In genomic region chr16:4344659-4345438, GRCh38 we compare ENCODE assay signal across 8 cellular contexts. TPM values are rescaled to one million over a fixed set of nuclear protein-coding genes. Genes with fewer than 3 reads are reported as not detected.
DNase-seq lines count a peak whose midpoint lies in the region; ATAC-seq and TF ChIP-seq lines count a peak whose summit lies in the region.
"Had no signal": no experiment of that assay in that cellular context is flagged by ENCODE, and none has a peak within 500 bp of the region (broad histone marks: within the 10 kb centered on the region; RNA-seq: fewer than 3 reads in every experiment).

No MANE protein-coding gene starts in this region.

- no TSS peak for BruUV-seq in Panc1 (replicated peaks; lab: Mats Ljungman, UMichigan)

- H3K4me3 ChIP-seq in Panc1 (ENCODE audit: low read depth in 2 of 2, low read length in 2 of 2) (peak overlapping the region in 1 of 2 experiments; percentile 37; a peak in 1 of 4 replicates), gastroesophageal sphincter (no peak overlapping the region), stomach (peak overlapping the region in 1 of 4 donors; percentile 11)
- H3K4me3 ChIP-seq: right atrium auricular region had no signal

- H3K27me3 ChIP-seq in Panc1 (ENCODE audit: control insufficient read depth, insufficient read depth, low read length) (no peaks in the 10 kb centered on the region), gastroesophageal sphincter (no peaks in the 10 kb centered on the region), stomach (no peaks in the 10 kb centered on the region)
- H3K27me3 ChIP-seq: right atrium auricular region had no signal

- in situ Hi-C loops in Panc1 (cut with HindIII; ENCODE audit: low pct_unique_long_range_greater_than_20kb, low sequenced_read_pairs) = no loop called here

- TF ChIP-seq CTCF in Panc1 (IDR thresholded peaks at IDR 0.05) (no peak), gastroesophageal sphincter (IDR thresholded peaks at IDR 0.05) (no peak), stomach (IDR thresholded peaks at IDR 0.05) (no peak)

- intact Hi-C loops in Panc1 (cut with micrococcal nuclease; ENCODE audit: unreplicated experiment) (no loop called here), stomach (cut with DNase I; ENCODE audit: low total_unique reads) (no loop called here)

- TF ChIP-seq EP300 in gastroesophageal sphincter (IDR thresholded peaks at IDR 0.05) (no peak), stomach (IDR thresholded peaks at IDR 0.05) (no peak)

- H3K36me3 ChIP-seq in Panc1 (ENCODE audit: control insufficient read depth, insufficient read depth, low read length) = no peaks in the 10 kb centered on the region
- H3K36me3 ChIP-seq in gastroesophageal sphincter = peaks cover 0 to 21% of the 10 kb centered on the region in 2 donors
- H3K36me3 ChIP-seq in stomach = peaks cover 3 to 25% (median 13%) of the 10 kb centered on the region in 4 donors
- H3K36me3 ChIP-seq: right atrium auricular region had no signal

- POLR2A ChIA-PET in Panc1 (lab: Charles Lee) = interaction anchor here (1.4 kb wide), 1 partner anchor 73 kb away, joined by 3 read pairs; no protein-coding TSS in a partner anchor

- no peak for TF ChIP-seq POLR2A in gastroesophageal sphincter (IDR thresholded peaks at IDR 0.05)
- TF ChIP-seq POLR2A in stomach (IDR thresholded peaks at IDR 0.05) = no peak

- H3K27ac ChIP-seq in Panc1 (ENCODE audit: low read length) (peak overlapping the region; percentile 40; the same call in 1 of the 2 replicates), gastroesophageal sphincter (peak overlapping the region in 3 of 4 donors; percentile 7 to 43 (median 35)), stomach (peak overlapping the region; percentile 5 to 72 (median 49))
- H3K27ac ChIP-seq: right atrium auricular region had no signal

- CTCF ChIA-PET in Panc1 (lab: Charles Lee) = no interaction called here

- DNase-seq in NCI-H1092 (lab: John Stamatoyannopoulos, UW) (peak; percentile 66), Panc1 (ENCODE audit: low read depth, low spot score) (no peak), stomach (peak; percentile 59), mucosa of gallbladder (ENCODE audit: low spot score) (no peak), NCI-H82 (lab: John Stamatoyannopoulos, UW) (no peak)

- WGBS in gastroesophageal sphincter (ENCODE audit: low coverage in 1 of 2), 2 donors = 53 to 88% methylated on average over 9 to 10 of the region's 23 CpGs
- WGBS in stomach, 5 donors = 33 to 53% (median 44%) methylated on average over 20 to 23 of the region's 23 CpGs

- H3K4me1 ChIP-seq in Panc1 (ENCODE audit: control insufficient read depth, insufficient read depth, low read length) (peaks cover 64% of the 10 kb centered on the region), gastroesophageal sphincter (peaks cover 0 to 53% (median under 1%) of the 10 kb centered on the region in 3 donors), stomach (peaks cover 14 to 72% (median 64%) of the 10 kb centered on the region in 4 donors)

- no peaks in the 10 kb centered on the region for H3K9me3 ChIP-seq in Panc1 (ENCODE audit: control insufficient read depth, insufficient read depth, low read depth, low read length)
- H3K9me3 ChIP-seq in gastroesophageal sphincter = no peaks in the 10 kb centered on the region
- H3K9me3 ChIP-seq in stomach = no peaks in the 10 kb centered on the region
- H3K9me3 ChIP-seq: right atrium auricular region had no signal

- ATAC-seq in Panc1 = peak; percentile 71
- ATAC-seq in gastroesophageal sphincter = no peak
- no peak for ATAC-seq in GM19023 (IDR thresholded peaks at IDR 0.05; ENCODE audit: unreplicated experiment)

RNA-seq across cellular contexts. Expression of gene PAM16, which starts 6.3 kb away (rescaled TPM):
- 104 TPM for total RNA-seq in Panc1 (2021; ENCODE audit: unreplicated experiment)
- polyA plus RNA-seq in Panc1 (2012; ENCODE audit: insufficient read length) = 105 TPM
- 10 to 100 TPM; 26.0 to 37.3 (median 34.7) TPM for total RNA-seq in gastroesophageal sphincter
- 100 to 1,000 TPM in 1 of 5 donors, 10 to 100 TPM in 3, 1 to 10 TPM in 1; 4.7 to 218 (median 28.1) TPM for total RNA-seq in stomach
- polyA plus RNA-seq in stomach = 100 to 1,000 TPM in 2 of 3 donors, 10 to 100 TPM in 1; 54.4 to 117 (median 104) TPM
- 27.5 TPM for total RNA-seq in mucosa of gallbladder

RNA-seq across cellular contexts. Expression of gene VASN, which starts 26.8 kb away (rescaled TPM):
- total RNA-seq in Panc1 (2021; ENCODE audit: unreplicated experiment) (33.5 TPM), gastroesophageal sphincter (10 to 100 TPM in 3 of 4 donors, 1 to 10 TPM in 1; 6.8 to 35.8 (median 19.9) TPM), stomach (10 to 100 TPM; 10.5 to 25.6 (median 11.6) TPM), mucosa of gallbladder (31.5 TPM)
- 34.7 TPM for polyA plus RNA-seq in Panc1 (2012; ENCODE audit: insufficient read length)
- polyA plus RNA-seq in stomach = 1 to 10 TPM; 3.7 to 7.2 (median 5.1) TPM

RNA-seq across cellular contexts. Expression of gene GLIS2, which starts 29.0 kb away (rescaled TPM):
- total RNA-seq in Panc1 (2021; ENCODE audit: unreplicated experiment) = 87.3 TPM
- 78.7 TPM for polyA plus RNA-seq in Panc1 (2012; ENCODE audit: insufficient read length)
- total RNA-seq in gastroesophageal sphincter = 10 to 100 TPM in 1 of 4 donors, 1 to 10 TPM in 3; 5.7 to 26.9 (median 7.9) TPM
- total RNA-seq in stomach = 10 to 100 TPM in 1 of 5 donors, 1 to 10 TPM in 4; 3.2 to 21.0 (median 4.6) TPM
- polyA plus RNA-seq in stomach = 1 to 10 TPM; 4.4 to 9.0 (median 5.8) TPM
- total RNA-seq in mucosa of gallbladder = 22.2 TPM

Comparison
In these comparisons a context has a peak if more than half of its experiments do, and no peak if none do; other contexts are left out.
1. DNase-seq: peak in NCI-H1092 (single experiment) and stomach (single experiment); none in Panc1 (single experiment), mucosa of gallbladder (single experiment) and NCI-H82 (single experiment).
2. Peak in every context shown above with its lines, with median percentiles within 50 percentile points of each other: H3K27ac ChIP-seq.